Comparison of ENCODE assay signal across 8 cellular contexts in genomic region chr14:35534130-35534883, GRCh38. TPM values are rescaled to one million over a fixed set of nuclear protein-coding genes. Genes with fewer than 3 reads are reported as not detected.
A peak's percentile ranks its signal among the peaks of the same experiment; 100 is the strongest.
DNase-seq lines count a peak whose midpoint lies in the region; ATAC-seq and TF ChIP-seq lines count a peak whose summit lies in the region.

Gene INSM2 (plus strand): TSS chr14:35534164. CDS start chr14:35534253, 89 bp downstream.

- CTCF ChIA-PET in Caco-2 (lab: Charles Lee): interaction anchor here (0.7 to 1.8 kb wide), 7 partner anchors 96 to 288 kb away, joined by 3 to 14 read pairs (median 4); no protein-coding TSS in a partner anchor

- H3K27ac Mint-ChIP-seq in Caco-2 (ENCODE audit: unreplicated experiment): no peak within 1 kb of the TSS
- no peak within 1 kb of the TSS for H3K27ac Mint-ChIP-seq in activated T-helper 1 cell treated with anti-CD3 and anti-CD28 coated beads, Interleukin-12 subunit alpha, Interleukin-12 subunit beta, Interleukin-2, Interleukin-4 antibody, amounts not matched to agents 30 ng/mL and 10 ng/mL and 1 ng/mL, durations not matched to agents 14 hours and 24 hours and 36 hours

- peaks cover 7% of the 10 kb centered on the region for H3K4me1 Mint-ChIP-seq in Caco-2 (ENCODE audit: low read depth, unreplicated experiment)
- H3K4me1 Mint-ChIP-seq in activated T-helper 1 cell treated with anti-CD3 and anti-CD28 coated beads, Interleukin-12 subunit alpha, Interleukin-12 subunit beta, Interleukin-2, Interleukin-4 antibody, amounts not matched to agents 30 ng/mL and 10 ng/mL and 1 ng/mL, durations not matched to agents 14 hours and 24 hours and 36 hours (ENCODE audit: low read depth): peaks cover 5% of the 10 kb centered on the region

- no TSS peak for BruUV-seq in Caco-2 (replicated peaks; lab: Mats Ljungman, UMichigan)

- H3K27me3 ChIP-seq in Caco-2 (replicated peaks; ENCODE audit: control insufficient read depth, insufficient read depth, low read length): no peaks in the 10 kb centered on the region; the same call in 1 of the 2 replicates
- H3K27me3 ChIP-seq in left ventricle myocardium inferior (ENCODE audit: low read depth): peaks cover 70% of the 10 kb centered on the region
- H3K27me3 ChIP-seq in gastrocnemius medialis: peaks cover 38 to 48% (median 42%) of the 10 kb centered on the region in 3 donors

- intact Hi-C loops in Caco-2 (cut with micrococcal nuclease; ENCODE audit: unreplicated experiment) (loop anchor here (1.0 to 5.0 kb wide), 2 partner anchors 153 to 278 kb away; no protein-coding TSS in a partner anchor), left ventricle myocardium inferior (cut with micrococcal nuclease) (no loop called here), gastrocnemius medialis (cut with DNase I; ENCODE audit: low total_unique reads) (no loop called here)
- intact Hi-C loops in activated T-helper 1 cell treated with anti-CD3 and anti-CD28 coated beads, Interleukin-12 subunit alpha, Interleukin-12 subunit beta, Interleukin-2, Interleukin-4 antibody, amounts not matched to agents 30 ng/mL and 10 ng/mL and 1 ng/mL, durations not matched to agents 14 hours and 24 hours and 36 hours (cut with micrococcal nuclease): loop anchor here (1.0 to 10.0 kb wide), 8 partner anchors 97 to 783 kb away; partner anchors contain the start of genes BRMS1L, PPP2R3C and PRORP

- no peaks in the 10 kb centered on the region for H3K9me3 ChIP-seq in Caco-2
- no peaks in the 10 kb centered on the region for H3K9me3 ChIP-seq in left ventricle myocardium inferior (replicated peaks)
- no peaks in the 10 kb centered on the region for H3K9me3 ChIP-seq in gastrocnemius medialis

- no peaks in the 10 kb centered on the region for H3K36me3 Mint-ChIP-seq in Caco-2 (ENCODE audit: insufficient read depth, unreplicated experiment)
- H3K36me3 Mint-ChIP-seq in activated T-helper 1 cell treated with anti-CD3 and anti-CD28 coated beads, Interleukin-12 subunit alpha, Interleukin-12 subunit beta, Interleukin-2, Interleukin-4 antibody, amounts not matched to agents 30 ng/mL and 10 ng/mL and 1 ng/mL, durations not matched to agents 14 hours and 24 hours and 36 hours (ENCODE audit: low read depth): peaks cover 7% of the 10 kb centered on the region

- in situ Hi-C loops in gastrocnemius medialis (cut with MboI; ENCODE audit: low sequenced_read_pairs in 4 of 4): no loop called here

- no peaks in the 10 kb centered on the region for H3K36me3 ChIP-seq in Caco-2 (ENCODE audit: control insufficient read depth, insufficient read depth, low read length)
- peaks cover 6% of the 10 kb centered on the region for H3K36me3 ChIP-seq in left ventricle myocardium inferior
- H3K36me3 ChIP-seq in gastrocnemius medialis: no peaks in the 10 kb centered on the region

- H3K4me3 Mint-ChIP-seq in Caco-2 (ENCODE audit: unreplicated experiment): peak within 1 kb of the TSS; percentile 88
- peak within 1 kb of the TSS; percentile 73 for H3K4me3 Mint-ChIP-seq in activated T-helper 1 cell treated with anti-CD3 and anti-CD28 coated beads, Interleukin-12 subunit alpha, Interleukin-12 subunit beta, Interleukin-2, Interleukin-4 antibody, amounts not matched to agents 30 ng/mL and 10 ng/mL and 1 ng/mL, durations not matched to agents 14 hours and 24 hours and 36 hours

- ATAC-seq in gastrocnemius medialis (peak in 1 of 2 donors; percentile 10), GM21825 (IDR thresholded peaks at IDR 0.05; ENCODE audit: unreplicated experiment) (no peak)

- H3K4me3 ChIP-seq in Caco-2 (ENCODE audit: low read depth, low read length) (peak within 1 kb of the TSS; percentile 62), LNCaP clone FGC (ENCODE audit: low read depth, low read length) (peak within 1 kb of the TSS; percentile 57), left ventricle myocardium inferior (peak within 1 kb of the TSS; percentile 74), gastrocnemius medialis (peak within 1 kb of the TSS; percentile 50 to 82 (median 60))

- peaks cover 23% of the 10 kb centered on the region for H3K27me3 Mint-ChIP-seq in Caco-2 (ENCODE audit: insufficient read depth, unreplicated experiment)
- H3K27me3 Mint-ChIP-seq in activated T-helper 1 cell treated with anti-CD3 and anti-CD28 coated beads, Interleukin-12 subunit alpha, Interleukin-12 subunit beta, Interleukin-2, Interleukin-4 antibody, amounts not matched to agents 30 ng/mL and 10 ng/mL and 1 ng/mL, durations not matched to agents 14 hours and 24 hours and 36 hours (ENCODE audit: insufficient read depth): peaks cover 51% of the 10 kb centered on the region

- H3K4me1 ChIP-seq in Caco-2: peaks cover 12% of the 10 kb centered on the region
- H3K4me1 ChIP-seq in left ventricle myocardium inferior: peaks cover 32% of the 10 kb centered on the region
- peaks cover 11 to 26% of the 10 kb centered on the region in 2 donors for H3K4me1 ChIP-seq in gastrocnemius medialis

- H3K9me3 Mint-ChIP-seq in Caco-2 (ENCODE audit: unreplicated experiment): no peaks in the 10 kb centered on the region
- no peaks in the 10 kb centered on the region for H3K9me3 Mint-ChIP-seq in activated T-helper 1 cell treated with anti-CD3 and anti-CD28 coated beads, Interleukin-12 subunit alpha, Interleukin-12 subunit beta, Interleukin-2, Interleukin-4 antibody, amounts not matched to agents 30 ng/mL and 10 ng/mL and 1 ng/mL, durations not matched to agents 14 hours and 24 hours and 36 hours

- TF ChIP-seq CTCF in Caco-2 (IDR thresholded peaks at IDR 0.05; ENCODE audit: insufficient read depth in 1 of 2, low read depth in 1 of 2, low read length in 1 of 2, severe bottlenecking in 1 of 2, unreplicated experiment in 1 of 2) (peak; percentile 20 to 22), GM20000 (IDR thresholded peaks at IDR 0.05; ENCODE audit: extremely low read depth, missing control alignments) (peak; percentile 3), LNCaP clone FGC (IDR thresholded peaks at IDR 0.05; ENCODE audit: control insufficient read depth, extremely low read depth, insufficient read depth) (0 out of 2 replicates have a peak, but pooled peaks have one; percentile 5), left ventricle myocardium inferior (IDR thresholded peaks at IDR 0.05; ENCODE audit: borderline replicate concordance) (no peak), gastrocnemius medialis (IDR thresholded peaks at IDR 0.05 in 4 of 5, conservative IDR thresholded peaks at IDR 0.05 in 1 of 5) (no peak)

- DNase-seq in Caco-2 (no peak), GM20000 (ENCODE audit: low spot score) (peak; percentile 29), LNCaP clone FGC (ENCODE audit: low read depth) (no peak), left ventricle myocardium inferior (no peak), gastrocnemius medialis (no peak), DMS114 treated with DMSO at 0.1 percent for 48 hours (lab: John Stamatoyannopoulos, UW; ENCODE audit: unreplicated experiment) (no peak)
- DNase-seq in activated T-helper 1 cell treated with anti-CD3 and anti-CD28 coated beads, Interleukin-12 subunit alpha, Interleukin-12 subunit beta, Interleukin-2, Interleukin-4 antibody, amounts not matched to agents 30 ng/mL and 10 ng/mL and 1 ng/mL, durations not matched to agents 14 hours and 24 hours and 36 hours (ENCODE audit: low spot score): no peak

- H3K27ac ChIP-seq in left ventricle myocardium inferior (replicated peaks) (no peak within 1 kb of the TSS), gastrocnemius medialis (no peak within 1 kb of the TSS)

- TF ChIP-seq POLR2A in gastrocnemius medialis (IDR thresholded peaks at IDR 0.05): no peak

- POLR2A ChIA-PET in Caco-2 (lab: Charles Lee): interaction anchor here (0.7 kb wide), 1 partner anchor 292 kb away, joined by 4 read pairs; the partner anchor contains the start of gene BRMS1L

RNA-seq across cellular contexts. Expression of gene INSM2, which starts in this region (rescaled TPM):
- total RNA-seq in Caco-2 (2022): 0.14 TPM in 1 of 2 replicates, not detected in the other
- not detected in 2 replicates for total RNA-seq in activated T-helper 1 cell treated with anti-CD3 and anti-CD28 coated beads, Interleukin-12 subunit alpha, Interleukin-12 subunit beta, Interleukin-2, Interleukin-4 antibody, amounts not matched to agents 30 ng/mL and 10 ng/mL and 1 ng/mL, durations not matched to agents 14 hours and 24 hours and 36 hours
- not detected for total RNA-seq in left ventricle myocardium inferior
- total RNA-seq in gastrocnemius medialis: not detected

Comparison
In these comparisons a context has a peak if more than half of its experiments do, and no peak if none do; other contexts are left out.
1. CTCF ChIP-seq: peak in Caco-2 (2 of 2), GM20000 (single experiment) and LNCaP clone FGC (single experiment); none in left ventricle myocardium inferior (single experiment) and gastrocnemius medialis (0 of 5).
2. intact Hi-C loops: an anchor here in Caco-2 (1.0 to 5.0 kb wide) and activated T-helper 1 cell treated with anti-CD3 and anti-CD28 coated beads, Interleukin-12 subunit alpha, Interleukin-12 subunit beta, Interleukin-2, Interleukin-4 antibody, amounts not matched to agents 30 ng/mL and 10 ng/mL and 1 ng/mL, durations not matched to agents 14 hours and 24 hours and 36 hours (1.0 to 10.0 kb wide); none called in left ventricle myocardium inferior and gastrocnemius medialis.
3. Peak in every context shown above with its lines, with median percentiles within 50 percentile points of each other: H3K4me3 ChIP-seq.